ENCODE assay signal across 13 cellular contexts in genomic region chr19:8458380-8458779, GRCh38. TPM values are rescaled to one million over a fixed set of nuclear protein-coding genes. Genes with fewer than 3 reads are reported as not detected.
DNase-seq lines count a peak whose midpoint lies in the region; ATAC-seq and TF ChIP-seq lines count a peak whose summit lies in the region.
"Had no signal": no experiment of that assay in that cellular context is flagged by ENCODE, and none has a peak within 500 bp of the region (broad histone marks: within the 10 kb centered on the region; RNA-seq: fewer than 3 reads in every experiment).

No MANE protein-coding gene starts in this region.

- H3K27me3 ChIP-seq in transverse colon: no peaks in the 10 kb centered on the region

- CTCF ChIA-PET in activated naive CD4-positive, alpha-beta T cell treated with anti-CD3 and anti-CD28 coated beads for 36 hours (lab: Charles Lee): interaction anchor here (0.6 to 1.8 kb wide), 4 partner anchors 12 to 124 kb away, joined by 3 to 6 read pairs (median 4); no protein-coding TSS in a partner anchor

- in situ Hi-C loops in transverse colon (cut with MboI; ENCODE audit: low pct_ligation_motif_present in 1 of 4, low pct_unique_long_range_greater_than_20kb in 1 of 4, low sequenced_read_pairs in 3 of 4): no loop called here

- 37 to 67% methylated on average over 1 to 5 of the region's 5 CpGs for WGBS in transverse colon (ENCODE audit: low coverage in 1 of 2), 2 donors

- intact Hi-C loops in activated naive CD4-positive, alpha-beta T cell treated with anti-CD3 and anti-CD28 coated beads for 36 hours (cut with micrococcal nuclease): no loop called here
- intact Hi-C loops in transverse colon (cut with DNase I; ENCODE audit: low total_unique reads): no loop called here

- DNase-seq in activated naive CD4-positive, alpha-beta T cell treated with anti-CD3 and anti-CD28 coated beads, Interleukin-2, amount 50 U/mL, for 72 hours (ENCODE audit: low spot score in 2 of 2): no peak
- DNase-seq in activated naive CD4-positive, alpha-beta T cell treated with anti-CD3 and anti-CD28 coated beads for 36 hours: no peak
- DNase-seq in mucosa of gallbladder (ENCODE audit: low spot score): peak; percentile 65
- DNase-seq in transverse colon: peak; percentile 27
- no peak for DNase-seq in HK-2 (ENCODE audit: unreplicated experiment)
- DNase-seq: AML-193; caudate nucleus; NCI-H2029; stimulated activated CD4-positive, alpha-beta T cell treated with anti-CD3 and anti-CD28 coated beads, Interleukin-2, amount 100 ng/mL, for 24 hours had no signal

- no peak for TF ChIP-seq CTCF in transverse colon (IDR thresholded peaks at IDR 0.05)

- H3K9me3 Mint-ChIP-seq in activated naive CD4-positive, alpha-beta T cell treated with anti-CD3 and anti-CD28 coated beads, Interleukin-2, amount 50 U/mL, for 72 hours: no peaks in the 10 kb centered on the region
- H3K9me3 Mint-ChIP-seq in activated naive CD4-positive, alpha-beta T cell treated with anti-CD3 and anti-CD28 coated beads for 36 hours: no peaks in the 10 kb centered on the region
- no peaks in the 10 kb centered on the region for H3K9me3 Mint-ChIP-seq in activated T-helper 17 cell treated with anti-CD3 and anti-CD28 coated beads, Interleukin-2, amount 50 U/mL, for 72 hours

- no peak overlapping the region for H3K4me3 ChIP-seq in transverse colon

- H3K27me3 Mint-ChIP-seq in activated naive CD4-positive, alpha-beta T cell treated with anti-CD3 and anti-CD28 coated beads for 36 hours (ENCODE audit: low read depth): no peaks in the 10 kb centered on the region
- H3K27me3 Mint-ChIP-seq in activated T-helper 17 cell treated with anti-CD3 and anti-CD28 coated beads, Interleukin-2, amount 50 U/mL, for 72 hours: no peaks in the 10 kb centered on the region

- TF ChIP-seq POLR2A in transverse colon (IDR thresholded peaks at IDR 0.05): no peak

- TF ChIP-seq EP300 in transverse colon (IDR thresholded peaks at IDR 0.05; ENCODE audit: low read depth): no peak

- peaks cover 75% of the 10 kb centered on the region for H3K4me1 Mint-ChIP-seq in activated naive CD4-positive, alpha-beta T cell treated with anti-CD3 and anti-CD28 coated beads for 36 hours (ENCODE audit: low read depth)
- H3K4me1 Mint-ChIP-seq in activated T-helper 17 cell treated with anti-CD3 and anti-CD28 coated beads, Interleukin-2, amount 50 U/mL, for 72 hours: peaks cover 41% of the 10 kb centered on the region

- H3K27ac Mint-ChIP-seq in activated naive CD4-positive, alpha-beta T cell treated with anti-CD3 and anti-CD28 coated beads, Interleukin-2, amount 50 U/mL, for 72 hours: peak overlapping the region; percentile 8 to 84
- no peak overlapping the region for H3K27ac Mint-ChIP-seq in activated naive CD4-positive, alpha-beta T cell treated with anti-CD3 and anti-CD28 coated beads for 36 hours
- peak overlapping the region; percentile 44 for H3K27ac Mint-ChIP-seq in activated T-helper 17 cell treated with anti-CD3 and anti-CD28 coated beads, Interleukin-2, amount 50 U/mL, for 72 hours

- ATAC-seq in activated naive CD4-positive, alpha-beta T cell treated with anti-CD3 and anti-CD28 coated beads, Interleukin-2, amount 50 U/mL, for 72 hours: no peak
- ATAC-seq in activated T-helper 17 cell treated with anti-CD3 and anti-CD28 coated beads, Interleukin-2, amount 50 U/mL, for 72 hours (replicated peaks): no peak
- ATAC-seq in activated CD4-positive, CD25-positive, alpha-beta regulatory T cell treated with anti-CD3 and anti-CD28 coated beads, Interleukin-2, amount 50 U/mL, for 24 hours: no peak
- no peak for ATAC-seq in GM19455 (IDR thresholded peaks at IDR 0.05; ENCODE audit: unreplicated experiment)

- no peaks in the 10 kb centered on the region for H3K9me3 ChIP-seq in transverse colon

- peaks cover 21 to 65% (median 37%) of the 10 kb centered on the region in 4 donors for H3K4me1 ChIP-seq in transverse colon

- peaks cover 0 to 13% (median 5%) of the 10 kb centered on the region in 4 donors for H3K36me3 ChIP-seq in transverse colon

- H3K27ac ChIP-seq in transverse colon: peak overlapping the region; percentile 38 to 66 (median 54)

- no peak overlapping the region for H3K4me3 Mint-ChIP-seq in activated naive CD4-positive, alpha-beta T cell treated with anti-CD3 and anti-CD28 coated beads for 36 hours
- peak overlapping the region; percentile 4 for H3K4me3 Mint-ChIP-seq in activated T-helper 17 cell treated with anti-CD3 and anti-CD28 coated beads, Interleukin-2, amount 50 U/mL, for 72 hours

- H3K36me3 Mint-ChIP-seq in activated naive CD4-positive, alpha-beta T cell treated with anti-CD3 and anti-CD28 coated beads, Interleukin-2, amount 50 U/mL, for 72 hours: peaks cover 0 to 18% of the 10 kb centered on the region in 2 donors
- peaks cover 29% of the 10 kb centered on the region for H3K36me3 Mint-ChIP-seq in activated naive CD4-positive, alpha-beta T cell treated with anti-CD3 and anti-CD28 coated beads for 36 hours (ENCODE audit: low read depth)
- H3K36me3 Mint-ChIP-seq in activated T-helper 17 cell treated with anti-CD3 and anti-CD28 coated beads, Interleukin-2, amount 50 U/mL, for 72 hours (ENCODE audit: low read depth): peaks cover 98% of the 10 kb centered on the region

RNA-seq across cellular contexts. Expression of gene HNRNPM, which starts 13.6 kb away (rescaled TPM):
- 100 to 1,000 TPM; 105 to 243 TPM for total RNA-seq in activated naive CD4-positive, alpha-beta T cell treated with anti-CD3 and anti-CD28 coated beads, Interleukin-2, amount 50 U/mL, for 72 hours
- 100 to 1,000 TPM; 151 to 169 TPM for total RNA-seq in activated naive CD4-positive, alpha-beta T cell treated with anti-CD3 and anti-CD28 coated beads for 36 hours
- total RNA-seq in activated T-helper 17 cell treated with anti-CD3 and anti-CD28 coated beads, Interleukin-2, amount 50 U/mL, for 72 hours: 100 to 1,000 TPM; 155 to 289 TPM
- total RNA-seq in mucosa of gallbladder: 152 TPM
- 100 to 1,000 TPM in 2 of 4 donors, 10 to 100 TPM in 2; 72.2 to 164 (median 101) TPM for total RNA-seq in transverse colon

RNA-seq across cellular contexts. Expression of gene PRAM1, which starts 44.1 kb away (rescaled TPM):
- total RNA-seq in activated naive CD4-positive, alpha-beta T cell treated with anti-CD3 and anti-CD28 coated beads, Interleukin-2, amount 50 U/mL, for 72 hours: 1 to 10 TPM; 1.4 to 2.9 TPM
- under 1 TPM; 0.40 to 0.45 TPM for total RNA-seq in activated naive CD4-positive, alpha-beta T cell treated with anti-CD3 and anti-CD28 coated beads for 36 hours
- 1 to 10 TPM; 1.1 to 2.9 TPM for total RNA-seq in activated T-helper 17 cell treated with anti-CD3 and anti-CD28 coated beads, Interleukin-2, amount 50 U/mL, for 72 hours
- total RNA-seq in mucosa of gallbladder: 4.8 TPM
- 1 to 10 TPM in 1 of 4 donors, under 1 TPM in 1, not detected in 2; 0.95 to 6.4 TPM for total RNA-seq in transverse colon
- total RNA-seq: G401 had no signal

RNA-seq across cellular contexts. Expression of gene MARCHF2, which starts 45.3 kb away (rescaled TPM):
- total RNA-seq in activated naive CD4-positive, alpha-beta T cell treated with anti-CD3 and anti-CD28 coated beads, Interleukin-2, amount 50 U/mL, for 72 hours: 10 to 100 TPM in 1 of 2 donors, 1 to 10 TPM in 1; 7.3 to 14.9 TPM
- total RNA-seq in activated naive CD4-positive, alpha-beta T cell treated with anti-CD3 and anti-CD28 coated beads for 36 hours: 10 to 100 TPM in 1 of 2 experiments, 1 to 10 TPM in 1; 9.2 to 10.3 TPM
- total RNA-seq in activated T-helper 17 cell treated with anti-CD3 and anti-CD28 coated beads, Interleukin-2, amount 50 U/mL, for 72 hours: 10 to 100 TPM; 10.6 to 15.5 TPM
- 45.8 TPM for total RNA-seq in mucosa of gallbladder
- total RNA-seq in transverse colon: 100 to 1,000 TPM in 2 of 4 donors, 10 to 100 TPM in 2; 86.1 to 381 (median 118) TPM

RNA-seq across cellular contexts. Expression of gene ZNF414, which starts 55.6 kb away (rescaled TPM):
- 10 to 100 TPM; 24.6 to 28.0 TPM for total RNA-seq in activated naive CD4-positive, alpha-beta T cell treated with anti-CD3 and anti-CD28 coated beads, Interleukin-2, amount 50 U/mL, for 72 hours
- 10 to 100 TPM; 19.8 to 24.1 TPM for total RNA-seq in activated naive CD4-positive, alpha-beta T cell treated with anti-CD3 and anti-CD28 coated beads for 36 hours
- total RNA-seq in activated T-helper 17 cell treated with anti-CD3 and anti-CD28 coated beads, Interleukin-2, amount 50 U/mL, for 72 hours: 10 to 100 TPM; 18.4 to 19.1 TPM
- total RNA-seq in mucosa of gallbladder: 32.8 TPM
- total RNA-seq in transverse colon: 10 to 100 TPM in 3 of 4 donors, 1 to 10 TPM in 1; 7.8 to 13.8 (median 11.0) TPM
- total RNA-seq: G401 had no signal

Comparison
In these comparisons a context has a peak if more than half of its experiments do, and no peak if none do; other contexts are left out.
1. DNase-seq: peak in mucosa of gallbladder (single experiment) and transverse colon (single experiment); none in activated naive CD4-positive, alpha-beta T cell treated with anti-CD3 and anti-CD28 coated beads, Interleukin-2, amount 50 U/mL, for 72 hours (0 of 2), activated naive CD4-positive, alpha-beta T cell treated with anti-CD3 and anti-CD28 coated beads for 36 hours (single experiment) and HK-2 (single experiment).